26 cellular contexts compared by ENCODE assay signal in genomic region chr7:46547044-46547443, GRCh38.
"Had no signal": no experiment of that assay in that cellular context is flagged by ENCODE, and none has a peak within 500 bp of the region (broad histone marks: within the 10 kb centered on the region; RNA-seq: fewer than 3 reads in every experiment).

No MANE protein-coding gene starts in this region.

- H3K36me3 ChIP-seq: gastrocnemius medialis, heart right ventricle, left ventricle myocardium inferior, lower lobe of right lung, right lobe of liver, suprapubic skin, thyroid gland had no signal

- H3K4me3 ChIP-seq: coronary artery, gastrocnemius medialis, heart right ventricle, left ventricle myocardium inferior, lower lobe of right lung, psoas muscle, right lobe of liver, suprapubic skin, thyroid gland had no signal

- H3K27ac Mint-ChIP-seq: endodermal cell; naive B cell; nephron; stimulated activated effector memory CD8-positive, alpha-beta T cell treated with anti-CD3 and anti-CD28 coated beads, Interleukin-12 subunit alpha, Interleukin-12 subunit beta, amount 100 ng/mL, for 72 hours; type B pancreatic cell had no signal

- DNase-seq: effector CD4-positive, alpha-beta T cell; endodermal cell; gastrocnemius medialis; heart right ventricle; hypothalamus; left ventricle myocardium inferior; lower lobe of right lung; mesenchymal stem cell; midbrain; naive B cell; psoas muscle; retina; right lobe of liver; stimulated activated CD4-positive, alpha-beta T cell treated with anti-CD3 and anti-CD28 coated beads, Interleukin-4, amount 100 ng/mL, for 1 hour; stimulated activated CD8-positive, alpha-beta memory T cell treated with anti-CD3 and anti-CD28 coated beads, Interleukin-4, amount 100 ng/mL, for 48 hours; stimulated activated naive CD8-positive, alpha-beta T cell treated with anti-CD3 and anti-CD28 coated beads, Interleukin-15, Interleukin-2, amounts not matched to agents 100 U/mL and 50 U/mL, for 24 hours; thyroid gland had no signal

- FAIRE-seq: endothelial cell of umbilical vein, islet of Langerhans, urothelium cell line had no signal

- H3K9me3 ChIP-seq: gastrocnemius medialis, left ventricle myocardium inferior, lower lobe of right lung, psoas muscle, right lobe of liver, suprapubic skin, thyroid gland had no signal

- H3K27me3 Mint-ChIP-seq: naive B cell, type B pancreatic cell had no signal

- H3K4me3 Mint-ChIP-seq: endodermal cell; naive B cell; nephron; stimulated activated effector memory CD8-positive, alpha-beta T cell treated with anti-CD3 and anti-CD28 coated beads, Interleukin-12 subunit alpha, Interleukin-12 subunit beta, amount 100 ng/mL, for 72 hours; type B pancreatic cell had no signal

- H3K4me1 Mint-ChIP-seq: naive B cell; nephron; stimulated activated effector memory CD8-positive, alpha-beta T cell treated with anti-CD3 and anti-CD28 coated beads, Interleukin-12 subunit alpha, Interleukin-12 subunit beta, amount 100 ng/mL, for 72 hours had no signal

- H3K36me3 Mint-ChIP-seq: naive B cell; stimulated activated effector memory CD8-positive, alpha-beta T cell treated with anti-CD3 and anti-CD28 coated beads, Interleukin-12 subunit alpha, Interleukin-12 subunit beta, amount 100 ng/mL, for 72 hours; type B pancreatic cell had no signal

- H3K27me3 ChIP-seq: gastrocnemius medialis, heart right ventricle, right lobe of liver, suprapubic skin, thyroid gland had no signal

- H3K4me1 ChIP-seq: gastrocnemius medialis, heart right ventricle, left ventricle myocardium inferior, lower lobe of right lung, psoas muscle, thyroid gland had no signal

- ATAC-seq: esophagus mucosa; gastrocnemius medialis; heart right ventricle; lower lobe of right lung; psoas muscle; right lobe of liver; stimulated activated effector memory CD8-positive, alpha-beta T cell treated with anti-CD3 and anti-CD28 coated beads, Interleukin-12 subunit alpha, Interleukin-12 subunit beta, amount 100 ng/mL, for 72 hours; stimulated activated naive CD8-positive, alpha-beta T cell treated with anti-CD3 and anti-CD28 coated beads, Interleukin-15, Interleukin-2, amounts not matched to agents 100 U/mL and 50 U/mL, for 24 hours had no signal

- H3K27ac ChIP-seq: coronary artery, gastrocnemius medialis, heart right ventricle, left ventricle myocardium inferior, lower lobe of right lung, psoas muscle, right lobe of liver, suprapubic skin, thyroid gland had no signal
